ENCODE assay signal across 14 cellular contexts in genomic region chr11:12587333-12587997, GRCh38.
DNase-seq lines count a peak whose midpoint lies in the region; FAIRE-seq and TF ChIP-seq lines count a peak whose summit lies in the region.
"Had no signal": no experiment of that assay in that cellular context is flagged by ENCODE, and none has a peak within 500 bp of the region (broad histone marks: within the 10 kb centered on the region; RNA-seq: fewer than 3 reads in every experiment).

No MANE protein-coding gene starts in this region.

- H4K20me1 ChIP-seq in keratinocyte (ENCODE audit: control insufficient read depth, extremely low read depth, insufficient read depth, low read length), result no peaks in the 10 kb centered on the region

- H3K4me3 ChIP-seq in adipocyte (ENCODE audit: low read length) (no peak overlapping the region), keratinocyte (ENCODE audit: control insufficient read depth in 2 of 3, extremely low read depth in 1 of 3, insufficient read depth in 2 of 3, low read depth in 1 of 3, low read length in 3 of 3) (no peak overlapping the region)
- H3K4me3 ChIP-seq: colonic mucosa, right atrium auricular region had no signal

- no peak overlapping the region for H3K27ac ChIP-seq in keratinocyte (ENCODE audit: control insufficient read depth, insufficient read depth, low read length)
- H3K27ac ChIP-seq: colonic mucosa, right atrium auricular region had no signal

- H3K36me3 ChIP-seq in adipocyte (ENCODE audit: control insufficient read depth, insufficient read depth, low read length, severe bottlenecking) (no peaks in the 10 kb centered on the region), keratinocyte (ENCODE audit: control insufficient read depth in 2 of 2, extremely low read depth in 1 of 2, insufficient read depth in 2 of 2, low read length in 2 of 2) (no peaks in the 10 kb centered on the region)
- H3K36me3 ChIP-seq: colonic mucosa, right atrium auricular region had no signal

- H3K4me1 ChIP-seq in adipocyte (ENCODE audit: control insufficient read depth, insufficient read depth, low read length), result peaks cover 16% of the 10 kb centered on the region
- H3K4me1 ChIP-seq in keratinocyte (ENCODE audit: control insufficient read depth, extremely low read depth, insufficient read depth, low read length), result peaks cover 6% of the 10 kb centered on the region
- H3K4me1 ChIP-seq: colonic mucosa had no signal

- DNase-seq in SIG-M5 treated with dmso at 0.1 percent for 504 hours (lab: John Stamatoyannopoulos, UW; ENCODE audit: unreplicated experiment) (peak; percentile 3), SIG-M5 (lab: John Stamatoyannopoulos, UW) (no peak), adipocyte (ENCODE audit: low read depth) (peak; percentile 57), keratinocyte (ENCODE audit: low read depth, low spot score) (no peak), DMS153 treated with DMSO at 0.1 percent for 48 hours (lab: John Stamatoyannopoulos, UW; ENCODE audit: unreplicated experiment) (no peak), hepatic stellate cell (ENCODE audit: low spot score) (no peak), cerebellum (ENCODE audit: low spot score) (no peak)
- DNase-seq in activated CD4-positive, alpha-beta T cell treated with anti-CD3 and anti-CD28 coated beads, Interleukin-2, amount 50 U/mL, for 48 hours, result no peak
- DNase-seq: colonic mucosa, NCI-H1694, SW 1271 had no signal

- dilution Hi-C loops in keratinocyte (cut with MboI; ENCODE audit: extremely low pct_ligation_motif_present, low sequenced_read_pairs), result no loop called here

- no peaks in the 10 kb centered on the region for H3K79me2 ChIP-seq in keratinocyte (ENCODE audit: control insufficient read depth, insufficient read depth, low read length)

- no peaks in the 10 kb centered on the region for H3K9me1 ChIP-seq in keratinocyte (ENCODE audit: control insufficient read depth, extremely low read depth, insufficient read depth, low read length)

- peak; percentile 79 for FAIRE-seq in keratinocyte (lab: Jason Lieb, UNC)
- FAIRE-seq: GM12891, islet of Langerhans had no signal

- no peak overlapping the region for H3K9ac ChIP-seq in adipocyte (ENCODE audit: low read length)
- no peak overlapping the region for H3K9ac ChIP-seq in keratinocyte (ENCODE audit: control insufficient read depth, extremely low read depth, insufficient read depth, low read length)

- H3K27me3 ChIP-seq in adipocyte (replicated peaks; ENCODE audit: control insufficient read depth, insufficient read depth, low read length), result no peaks in the 10 kb centered on the region
- H3K27me3 ChIP-seq in keratinocyte (ENCODE audit: control insufficient read depth, extremely low read depth, insufficient read depth, low read length), result no peaks in the 10 kb centered on the region
- H3K27me3 ChIP-seq: colonic mucosa, right atrium auricular region had no signal

- no peak overlapping the region for H3K4me2 ChIP-seq in keratinocyte (ENCODE audit: control insufficient read depth, extremely low read depth, insufficient read depth, low read depth, low read length)

- peak overlapping the region; percentile 11 for H2AFZ ChIP-seq in keratinocyte (ENCODE audit: control insufficient read depth, low read length)

- TF ChIP-seq CTCF in keratinocyte (optimal IDR thresholded peaks at IDR 0.05 in 1 of 3, IDR thresholded peaks at IDR 0.05 in 1 of 3, conservative IDR thresholded peaks at IDR 0.05 in 1 of 3; ENCODE audit: extremely low read depth in 1 of 3, insufficient read depth in 2 of 3, low read length in 3 of 3), result no peak

- H3K9me3 ChIP-seq in adipocyte (ENCODE audit: control insufficient read depth, low read length) (no peaks in the 10 kb centered on the region), keratinocyte (ENCODE audit: control insufficient read depth, low read depth, low read length) (no peaks in the 10 kb centered on the region)
- H3K9me3 ChIP-seq: colonic mucosa, right atrium auricular region had no signal

Comparison
In these comparisons a context has a peak if more than half of its experiments do, and no peak if none do; other contexts are left out.
1. DNase-seq: peak in SIG-M5 treated with dmso at 0.1 percent for 504 hours (single experiment) and adipocyte (single experiment); none in SIG-M5 (single experiment), keratinocyte (single experiment), DMS153 treated with DMSO at 0.1 percent for 48 hours (single experiment), activated CD4-positive, alpha-beta T cell treated with anti-CD3 and anti-CD28 coated beads, Interleukin-2, amount 50 U/mL, for 48 hours (0 of 2), hepatic stellate cell (single experiment) and cerebellum (single experiment).